ENCODE assay signal across 20 cellular contexts in genomic region chr2:184049566-184049965, GRCh38.
"Had no signal": no experiment of that assay in that cellular context is flagged by ENCODE, and none has a peak within 500 bp of the region (broad histone marks: within the 10 kb centered on the region; RNA-seq: fewer than 3 reads in every experiment).

No MANE protein-coding gene starts in this region.

- H3K4me1 Mint-ChIP-seq: natural killer cell had no signal

- H3K9me3 ChIP-seq: esophagus squamous epithelium, gastroesophageal sphincter, ovary, right atrium auricular region, sigmoid colon, stomach, thyroid gland had no signal

- H3K27ac Mint-ChIP-seq: dendritic cell treated with granulocyte-macrophage colony-stimulating factor and Interleukin-4, amounts not matched to agents 40 ng/mL and 50 ng/mL, for 4 days; natural killer cell; neural progenitor cell; type B pancreatic cell had no signal

- H3K27ac ChIP-seq: esophagus squamous epithelium, gastroesophageal sphincter, neural progenitor cell, ovary, right atrium auricular region, sigmoid colon, skin epidermis, stomach, thyroid gland had no signal

- H3K4me1 ChIP-seq: gastroesophageal sphincter, neural progenitor cell, right atrium auricular region, sigmoid colon, thyroid gland had no signal

- H3K4me2 ChIP-seq: neural progenitor cell had no signal

- H3K9me3 Mint-ChIP-seq: dendritic cell treated with granulocyte-macrophage colony-stimulating factor and Interleukin-4, amounts not matched to agents 40 ng/mL and 50 ng/mL, for 4 days; type B pancreatic cell had no signal

- DNase-seq: esophagus squamous epithelium; foreskin fibroblast; glutamatergic neuron; islet precursor cell; mammary epithelial cell; natural killer cell; nucleus accumbens; ovary; sigmoid colon; stimulated activated naive CD4-positive, alpha-beta T cell; stomach; thyroid gland had no signal

- H2AFZ ChIP-seq: neural progenitor cell had no signal

- H3K36me3 Mint-ChIP-seq: natural killer cell, type B pancreatic cell had no signal

- FAIRE-seq: urothelium cell line had no signal

- ATAC-seq: gastroesophageal sphincter, left lobe of liver, natural killer cell had no signal

- H3K27me3 Mint-ChIP-seq: dendritic cell treated with granulocyte-macrophage colony-stimulating factor and Interleukin-4, amounts not matched to agents 40 ng/mL and 50 ng/mL, for 4 days; type B pancreatic cell had no signal

- H3K9ac ChIP-seq: neural progenitor cell had no signal

- H3K36me3 ChIP-seq: esophagus squamous epithelium, gastroesophageal sphincter, neural progenitor cell, ovary, right atrium auricular region, sigmoid colon, stomach, thyroid gland had no signal

- H3K4me3 Mint-ChIP-seq: dendritic cell treated with granulocyte-macrophage colony-stimulating factor and Interleukin-4, amounts not matched to agents 40 ng/mL and 50 ng/mL, for 4 days; natural killer cell; neural progenitor cell; type B pancreatic cell had no signal

- H3K4me3 ChIP-seq: esophagus squamous epithelium, gastroesophageal sphincter, neural progenitor cell, ovary, right atrium auricular region, sigmoid colon, skin epidermis, stomach, thyroid gland had no signal

- H3K27me3 ChIP-seq: esophagus squamous epithelium, gastroesophageal sphincter, neural progenitor cell, ovary, right atrium auricular region, sigmoid colon, stomach, thyroid gland had no signal
